Comparison of ENCODE assay signal across 8 cellular contexts in the genomic region with DNA sequence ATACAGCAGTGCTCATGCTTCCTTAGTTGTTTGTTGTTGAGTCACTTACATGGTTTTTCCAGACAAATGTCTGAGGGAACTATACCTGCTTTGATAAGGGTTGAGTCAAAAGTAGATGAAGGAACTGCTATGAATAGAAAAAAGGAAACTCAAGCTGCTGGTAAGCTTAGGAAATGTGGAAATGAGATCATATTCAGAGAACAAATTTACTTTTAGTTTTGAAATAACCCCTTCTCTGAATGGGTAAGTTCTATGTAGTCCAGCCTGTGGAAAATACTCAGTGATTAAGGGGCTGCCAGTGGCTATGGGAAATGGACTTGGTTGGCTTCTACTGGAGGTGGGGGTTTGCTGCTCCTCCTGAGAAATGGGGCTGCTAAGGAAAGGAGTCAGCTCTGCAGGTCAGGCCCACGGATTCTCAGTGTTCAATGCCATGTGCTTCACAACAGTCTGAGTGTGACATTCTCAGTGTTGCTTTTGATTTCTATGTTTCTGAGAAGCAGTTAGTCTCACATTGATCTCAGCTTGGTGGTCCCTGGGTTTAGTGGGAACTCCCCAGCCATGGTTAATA.
DNase-seq lines count a peak whose midpoint lies in the region; ATAC-seq lines count a peak whose summit lies in the region.

No MANE protein-coding gene starts in this region.

- peak overlapping the region; percentile 25 for H3K27ac ChIP-seq in cingulate gyrus (ENCODE audit: low read depth, low read length)

- ATAC-seq in GM18517 (IDR thresholded peaks at IDR 0.05; ENCODE audit: unreplicated experiment) (peak; percentile 53), HG02798 (IDR thresholded peaks at IDR 0.05; ENCODE audit: poor library complexity, unreplicated experiment) (peak; percentile 68)

- DNase-seq in SIG-M5 treated with dmso at 0.1 percent for 504 hours (lab: John Stamatoyannopoulos, UW; ENCODE audit: unreplicated experiment) = peak; percentile 79
- peak; percentile 44 to 45 for DNase-seq in stimulated activated CD4-positive, alpha-beta T cell treated with anti-CD3 and anti-CD28 coated beads, Interleukin-12 subunit alpha, Interleukin-12 subunit beta, amount 100 ng/mL, for 24 hours (ENCODE audit: low read depth in 2 of 2)
- no peak for DNase-seq in DMS114 treated with DMSO at 0.1 percent for 48 hours (lab: John Stamatoyannopoulos, UW; ENCODE audit: unreplicated experiment)
- no peak for DNase-seq in ecto neural progenitor cell (ENCODE audit: low spot score)
- DNase-seq in RPMI8226 = no peak

Comparison
In these comparisons a context has a peak if more than half of its experiments do, and no peak if none do; other contexts are left out.
1. DNase-seq: peak in SIG-M5 treated with dmso at 0.1 percent for 504 hours (single experiment) and stimulated activated CD4-positive, alpha-beta T cell treated with anti-CD3 and anti-CD28 coated beads, Interleukin-12 subunit alpha, Interleukin-12 subunit beta, amount 100 ng/mL, for 24 hours (2 of 2); none in DMS114 treated with DMSO at 0.1 percent for 48 hours (single experiment), ecto neural progenitor cell (single experiment) and RPMI8226 (single experiment).